12 cellular contexts compared by ENCODE assay signal in genomic region chr22:41531422-41531727, GRCh38. TPM values are rescaled to one million over a fixed set of nuclear protein-coding genes. Genes with fewer than 3 reads are reported as not detected.
"Had no signal": no experiment of that assay in that cellular context is flagged by ENCODE, and none has a peak within 500 bp of the region (broad histone marks: within the 10 kb centered on the region; RNA-seq: fewer than 3 reads in every experiment).

No MANE protein-coding gene starts in this region.

- H3K4me1 ChIP-seq: left lung had no signal

- H3K4me1 Mint-ChIP-seq: activated naive CD4-positive, alpha-beta T cell treated with anti-CD3 and anti-CD28 coated beads, Interleukin-2, amount 10 ng/mL, durations not matched to agents 7 days and 5 days; activated T-helper 17 cell treated with anti-CD3 and anti-CD28 coated beads, Interleukin-2, amount 50 U/mL, for 72 hours; nephron had no signal

- H3K9me3 Mint-ChIP-seq: activated naive CD4-positive, alpha-beta T cell treated with anti-CD3 and anti-CD28 coated beads, Interleukin-2, amount 10 ng/mL, durations not matched to agents 7 days and 5 days; activated T-helper 17 cell treated with anti-CD3 and anti-CD28 coated beads, Interleukin-2, amount 50 U/mL, for 72 hours; central memory CD8-positive, alpha-beta T cell; effector memory CD8-positive, alpha-beta T cell; nephron had no signal

- H3K27ac Mint-ChIP-seq: activated naive CD4-positive, alpha-beta T cell treated with anti-CD3 and anti-CD28 coated beads, Interleukin-2, amount 10 ng/mL, durations not matched to agents 7 days and 5 days; activated T-helper 17 cell treated with anti-CD3 and anti-CD28 coated beads, Interleukin-2, amount 50 U/mL, for 72 hours had no signal

- H3K27me3 Mint-ChIP-seq: activated naive CD4-positive, alpha-beta T cell treated with anti-CD3 and anti-CD28 coated beads, Interleukin-2, amount 10 ng/mL, durations not matched to agents 7 days and 5 days; activated T-helper 17 cell treated with anti-CD3 and anti-CD28 coated beads, Interleukin-2, amount 50 U/mL, for 72 hours; central memory CD8-positive, alpha-beta T cell; effector memory CD8-positive, alpha-beta T cell had no signal

- H3K4me3 ChIP-seq: left lung, upper lobe of right lung had no signal

- H3K27me3 ChIP-seq: left lung, upper lobe of right lung had no signal

- H3K4me3 Mint-ChIP-seq: activated naive CD4-positive, alpha-beta T cell treated with anti-CD3 and anti-CD28 coated beads, Interleukin-2, amount 10 ng/mL, durations not matched to agents 7 days and 5 days; activated T-helper 17 cell treated with anti-CD3 and anti-CD28 coated beads, Interleukin-2, amount 50 U/mL, for 72 hours; central memory CD8-positive, alpha-beta T cell; effector memory CD8-positive, alpha-beta T cell; nephron had no signal

- H3K9me3 ChIP-seq: left lung, upper lobe of right lung had no signal

- DNase-seq: activated CD4-positive, alpha-beta T cell treated with anti-CD3 and anti-CD28 coated beads for 48 hours; activated naive CD4-positive, alpha-beta T cell treated with anti-CD3 and anti-CD28 coated beads, Interleukin-2, amount 10 ng/mL, durations not matched to agents 7 days and 5 days; effector memory CD8-positive, alpha-beta T cell; left lung; mesendoderm; small intestine; upper lobe of right lung had no signal

- H3K27ac ChIP-seq: epithelial cell of prostate, left lung, upper lobe of right lung had no signal

- ATAC-seq: activated T-helper 17 cell treated with anti-CD3 and anti-CD28 coated beads, Interleukin-2, amount 50 U/mL, for 72 hours; effector memory CD8-positive, alpha-beta T cell; left lung; upper lobe of right lung had no signal

RNA-seq across cellular contexts. Expression of gene CSDC2, which starts 29.4 kb away (rescaled TPM):
- total RNA-seq: activated T-helper 17 cell treated with anti-CD3 and anti-CD28 coated beads, Interleukin-2, amount 50 U/mL, for 72 hours; T-helper 1 cell treated with Interleukin-12 subunit alpha and Interleukin-12 subunit beta and Interleukin-4 antibody, amounts not matched to agents 30 ng/mL and 1 ng/mL, for 36 hours had no signal
